30 cellular contexts compared by ENCODE assay signal in the genomic region with DNA sequence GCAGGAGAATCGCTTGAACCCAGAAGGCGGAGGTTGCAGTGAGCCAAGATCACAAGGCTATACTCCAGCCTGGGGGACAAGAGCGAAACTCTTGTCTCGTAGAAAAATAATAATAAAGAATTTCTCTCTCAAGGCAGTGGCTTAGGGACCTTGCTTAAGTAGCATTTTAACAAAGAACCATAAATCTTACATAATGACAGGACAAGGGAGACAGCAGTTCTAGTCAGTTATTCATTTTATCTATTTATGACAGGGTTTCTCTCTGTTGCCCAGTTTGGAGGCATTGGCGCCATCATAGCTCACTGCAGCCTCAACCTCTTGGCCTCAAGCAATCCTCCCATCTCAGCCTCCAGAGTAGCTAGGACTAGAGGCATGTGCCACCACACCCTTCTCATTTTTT.
"Had no signal": no experiment of that assay in that cellular context is flagged by ENCODE, and none has a peak within 500 bp of the region (broad histone marks: within the 10 kb centered on the region; RNA-seq: fewer than 3 reads in every experiment).

No MANE protein-coding gene starts in this region.

- FAIRE-seq: endothelial cell of umbilical vein, islet of Langerhans, urothelium cell line had no signal

- H3K27me3 Mint-ChIP-seq: progenitor cell of endocrine pancreas had no signal

- H3K9me3 ChIP-seq: esophagus squamous epithelium, left lung, stomach, testis, tibial artery, upper lobe of left lung had no signal

- ATAC-seq: heart right ventricle, left cardiac atrium, left lung, natural killer cell, sciatic nerve had no signal

- H3K4me2 ChIP-seq: smooth muscle cell had no signal

- H3K4me3 Mint-ChIP-seq: natural killer cell had no signal

- H3K9ac ChIP-seq: parathyroid adenoma had no signal

- DNase-seq: dermis blood vessel endothelial cell; effector memory CD4-positive, alpha-beta T cell; erythroblast; esophagus squamous epithelium; foreskin melanocyte; glutamatergic neuron; heart right ventricle; hippocampal formation; left cardiac atrium; left lung; mesendoderm; natural killer cell; stimulated activated CD4-positive, alpha-beta T cell treated with anti-CD3 and anti-CD28 coated beads, Interleukin-12 subunit alpha, Interleukin-12 subunit beta, amount 100 ng/mL, for 4 hours; stimulated activated CD4-positive, alpha-beta T cell treated with anti-CD3 and anti-CD28 coated beads, Interleukin-1b, Interleukin-23, amount 100 ng/mL, for 48 hours; stimulated activated CD4-positive, alpha-beta T cell treated with anti-CD3 and anti-CD28 coated beads, Interleukin-4, amount 100 ng/mL, for 1 hour; stimulated activated CD8-positive, alpha-beta memory T cell treated with anti-CD3 and anti-CD28 coated beads, Interleukin-4, amount 100 ng/mL, for 48 hours; stimulated activated naive CD4-positive, alpha-beta T cell treated with Interleukin-2 at 50 U/mL for 16 hours; stomach; substantia nigra; testis; tibial artery; upper lobe of left lung had no signal

- H3K27ac ChIP-seq: coronary artery, left lung, parathyroid adenoma, testis, tibial artery had no signal

- H3K36me3 Mint-ChIP-seq: natural killer cell had no signal

- H3K4me1 Mint-ChIP-seq: natural killer cell had no signal

- H3K27me3 ChIP-seq: esophagus squamous epithelium, heart right ventricle, left lung, stomach, testis, tibial artery, upper lobe of left lung had no signal

- H3K9me3 Mint-ChIP-seq: natural killer cell had no signal

- H3K79me2 ChIP-seq: parathyroid adenoma had no signal

- H3K4me3 ChIP-seq: coronary artery, esophagus squamous epithelium, heart right ventricle, left lung, smooth muscle cell, stomach, testis, tibial artery, upper lobe of left lung had no signal

- H3K36me3 ChIP-seq: esophagus squamous epithelium, heart right ventricle, left lung, stomach, tibial artery, upper lobe of left lung had no signal

- H3K4me1 ChIP-seq: parathyroid adenoma, testis had no signal

- H3K27ac Mint-ChIP-seq: natural killer cell, progenitor cell of endocrine pancreas had no signal

- H2AFZ ChIP-seq: parathyroid adenoma had no signal
